14 cellular contexts compared by ENCODE assay signal in the genomic region with DNA sequence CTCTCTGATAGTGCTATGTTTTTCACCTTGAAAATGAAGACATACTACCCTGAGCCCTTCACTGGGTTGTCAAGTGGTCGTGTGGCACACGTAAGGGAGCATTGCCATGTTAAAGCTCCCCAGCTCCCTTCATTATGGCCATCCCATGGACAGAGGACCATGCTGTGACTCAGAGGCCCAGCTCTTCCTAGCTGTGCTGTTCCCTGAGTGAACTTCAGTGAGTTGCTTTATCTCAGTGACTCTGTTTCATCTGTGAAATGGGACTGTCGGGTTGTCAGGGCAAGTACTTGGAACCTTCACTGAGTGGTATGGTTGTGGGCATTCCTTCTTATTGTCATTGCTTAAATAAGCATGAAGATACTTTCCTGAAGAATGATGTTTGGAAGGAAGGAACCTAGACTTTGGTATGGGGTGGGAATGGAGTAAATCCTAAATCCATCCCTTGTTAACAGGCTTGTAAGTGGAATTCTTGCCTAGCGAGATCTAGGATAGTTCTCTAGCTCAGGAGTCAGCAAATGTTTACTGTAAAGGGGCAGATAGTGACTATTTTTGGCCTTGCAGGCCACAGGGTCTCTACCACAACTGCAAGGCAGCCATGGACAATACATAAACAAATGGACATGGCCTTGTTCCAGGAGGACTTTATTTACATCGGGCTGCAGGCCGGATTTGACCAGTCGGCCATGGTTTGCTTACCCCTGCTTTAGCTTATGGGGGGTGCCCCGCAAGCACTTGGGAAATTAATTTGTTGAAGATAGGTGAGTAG.
A peak's percentile ranks its signal among the peaks of the same experiment; 100 is the strongest.
DNase-seq lines count a peak whose midpoint lies in the region; ATAC-seq and TF ChIP-seq lines count a peak whose summit lies in the region.
"Had no signal": no experiment of that assay in that cellular context is flagged by ENCODE, and none has a peak within 500 bp of the region (broad histone marks: within the 10 kb centered on the region; RNA-seq: fewer than 3 reads in every experiment).

No MANE protein-coding gene starts in this region.

- H3K36me3 ChIP-seq in GM23248 (ENCODE audit: low read depth) (no peaks in the 10 kb centered on the region), mucosa of rectum (ENCODE audit: control insufficient read depth in 2 of 2, insufficient read depth in 2 of 2, low read length in 2 of 2) (no peaks in the 10 kb centered on the region), stomach (no peaks in the 10 kb centered on the region), colonic mucosa (no peaks in the 10 kb centered on the region)

- H3K9me2 ChIP-seq in GM23248 (ENCODE audit: insufficient read depth): no peaks in the 10 kb centered on the region

- peaks cover 89% of the 10 kb centered on the region for H3K4me1 Mint-ChIP-seq in activated B cell treated with CpG ODN at 0.5 μM for 24 hours

- TF ChIP-seq CTCF in activated B cell treated with CpG ODN at 0.5 μM for 24 hours (IDR thresholded peaks at IDR 0.05) (no peak), stomach (IDR thresholded peaks at IDR 0.05) (no peak), colonic mucosa (IDR thresholded peaks at IDR 0.05) (no peak)

- no peak for TF ChIP-seq EP300 in stomach (IDR thresholded peaks at IDR 0.05)

- H3K4me3 ChIP-seq in GM23248 (no peak overlapping the region), mucosa of rectum (ENCODE audit: low read length in 2 of 2) (no peak overlapping the region), stomach (no peak overlapping the region), colonic mucosa (no peak overlapping the region)

- H3K9me3 ChIP-seq in GM23248 (ENCODE audit: low read depth) (no peaks in the 10 kb centered on the region), mucosa of rectum (ENCODE audit: control insufficient read depth in 2 of 2, low read length in 2 of 2) (no peaks in the 10 kb centered on the region), stomach (no peaks in the 10 kb centered on the region), colonic mucosa (no peaks in the 10 kb centered on the region)

- peak overlapping the region; percentile 33 for H3K4me2 ChIP-seq in GM23248 (ENCODE audit: unreplicated experiment)

- DNase-seq in GM23248 (no peak), activated B cell treated with CpG ODN at 0.5 μM for 24 hours (no peak), stomach (no peak), HPDE6-E6E7 (ENCODE audit: extremely low spot score) (no peak), colonic mucosa (no peak)
- DNase-seq in activated CD4-positive, alpha-beta T cell treated with anti-CD3 and anti-CD28 coated beads, Interleukin-2, amount 50 U/mL, for 4 hours: no peak
- DNase-seq: activated CD8-positive, alpha-beta memory T cell treated with anti-CD3 and anti-CD28 coated beads, Interleukin-2, amount 10 ng/mL, durations not matched to agents 7 days and 5 days; kidney glomerular epithelial cell; NCI-H1436; NCI-H510A treated with DMSO at 0.1 percent for 48 hours; RPMI8226 had no signal

- WGBS in GM23248 (ENCODE audit: low coverage in 1 of 2, low lambda C conversion rate in 2 of 2, missing lambda C conversion rate in 2 of 2), 2 experiments: 96% methylated on average over 8 of the region's 8 CpGs
- WGBS in stomach, 5 donors: 58 to 89% (median 64%) methylated on average over 5 to 8 of the region's 8 CpGs

- H3K4me1 ChIP-seq in GM23248 (ENCODE audit: insufficient read depth): peaks cover 55% of the 10 kb centered on the region
- peaks cover 3 to 21% of the 10 kb centered on the region in 2 donors for H3K4me1 ChIP-seq in mucosa of rectum (ENCODE audit: control insufficient read depth in 2 of 2, insufficient read depth in 2 of 2, low read length in 2 of 2)
- peaks cover 60 to 97% (median 81%) of the 10 kb centered on the region in 4 donors for H3K4me1 ChIP-seq in stomach
- H3K4me1 ChIP-seq in colonic mucosa: no peaks in the 10 kb centered on the region

- ATAC-seq in activated B cell treated with CpG ODN at 0.5 μM for 24 hours (ENCODE audit: low read depth): no peak
- ATAC-seq in HG03469 (IDR thresholded peaks at IDR 0.05; ENCODE audit: unreplicated experiment): no peak
- ATAC-seq: activated CD8-positive, alpha-beta memory T cell treated with anti-CD3 and anti-CD28 coated beads, Interleukin-2, amount 10 ng/mL, durations not matched to agents 7 days and 5 days; activated naive CD4-positive, alpha-beta T cell treated with anti-CD3 and anti-CD28 coated beads, Interleukin-2, amount 50 U/mL, for 72 hours had no signal

- no peaks in the 10 kb centered on the region for H3K27me3 Mint-ChIP-seq in activated B cell treated with CpG ODN at 0.5 μM for 24 hours
- H3K27me3 Mint-ChIP-seq: activated CD8-positive, alpha-beta memory T cell treated with anti-CD3 and anti-CD28 coated beads, Interleukin-2, amount 10 ng/mL, durations not matched to agents 7 days and 5 days had no signal

- peaks cover 46% of the 10 kb centered on the region for H3F3A ChIP-seq in GM23248 (ENCODE audit: insufficient read depth)

- H3K27ac ChIP-seq in GM23248 (peak overlapping the region; percentile 55), mucosa of rectum (ENCODE audit: low read depth in 2 of 2, low read length in 2 of 2) (peak overlapping the region; percentile 59 to 64), stomach (peak overlapping the region; percentile 41 to 88 (median 82)), colonic mucosa (no peak overlapping the region)

- intact Hi-C loops in activated B cell treated with CpG ODN at 0.5 μM for 24 hours (cut with micrococcal nuclease) (loop anchor here (5.0 kb wide), 1 partner anchor 242 kb away; no protein-coding TSS in a partner anchor), stomach (cut with DNase I; ENCODE audit: low total_unique reads) (no loop called here), colonic mucosa (cut with DNase I) (loop anchor here (10.0 kb wide), 1 partner anchor 605 kb away; no protein-coding TSS in a partner anchor)

- H3K27ac Mint-ChIP-seq in activated B cell treated with CpG ODN at 0.5 μM for 24 hours: peak overlapping the region; percentile 98
- H3K27ac Mint-ChIP-seq: activated CD8-positive, alpha-beta memory T cell treated with anti-CD3 and anti-CD28 coated beads, Interleukin-2, amount 10 ng/mL, durations not matched to agents 7 days and 5 days had no signal

- in situ Hi-C loops in GM23248 (cut with MboI): no loop called here

- no peak overlapping the region for H2AFZ ChIP-seq in GM23248

- TF ChIP-seq POLR2A in stomach (IDR thresholded peaks at IDR 0.05): no peak

- POLR2A ChIA-PET in activated B cell treated with CpG ODN at 0.5 μM for 24 hours (lab: Charles Lee): interaction anchor here (0.8 to 18.7 kb wide), 9 partner anchors 9 to 307 kb away, joined by 3 to 585 read pairs (median 31); a partner anchor contains a TSS

- H3K4me3 Mint-ChIP-seq in activated B cell treated with CpG ODN at 0.5 μM for 24 hours: no peak overlapping the region
- H3K4me3 Mint-ChIP-seq: activated CD8-positive, alpha-beta memory T cell treated with anti-CD3 and anti-CD28 coated beads, Interleukin-2, amount 10 ng/mL, durations not matched to agents 7 days and 5 days had no signal

- peak overlapping the region; percentile 49; the same call in 1 of the 2 replicates for H3K9ac ChIP-seq in GM23248
- H3K9ac ChIP-seq in mucosa of rectum (ENCODE audit: low read depth in 1 of 2, low read length in 2 of 2): peak overlapping the region in 1 of 2 donors; percentile 10
- H3K9ac ChIP-seq in colonic mucosa (ENCODE audit: low read depth in 2 of 2, low read length in 2 of 2): no peak overlapping the region

- no peaks in the 10 kb centered on the region for H3K36me3 Mint-ChIP-seq in activated B cell treated with CpG ODN at 0.5 μM for 24 hours (ENCODE audit: low read depth)
- H3K36me3 Mint-ChIP-seq: activated CD8-positive, alpha-beta memory T cell treated with anti-CD3 and anti-CD28 coated beads, Interleukin-2, amount 10 ng/mL, durations not matched to agents 7 days and 5 days; activated naive CD4-positive, alpha-beta T cell treated with anti-CD3 and anti-CD28 coated beads, Interleukin-2, amount 50 U/mL, for 72 hours had no signal

- H3K27me3 ChIP-seq in GM23248 (replicated peaks; ENCODE audit: insufficient read depth) (no peaks in the 10 kb centered on the region), mucosa of rectum (ENCODE audit: control insufficient read depth in 2 of 2, insufficient read depth in 2 of 2, low read length in 2 of 2) (no peaks in the 10 kb centered on the region), stomach (no peaks in the 10 kb centered on the region), colonic mucosa (no peaks in the 10 kb centered on the region)

- no peaks in the 10 kb centered on the region for H3K9me3 Mint-ChIP-seq in activated B cell treated with CpG ODN at 0.5 μM for 24 hours
- H3K9me3 Mint-ChIP-seq: activated naive CD4-positive, alpha-beta T cell treated with anti-CD3 and anti-CD28 coated beads, Interleukin-2, amount 50 U/mL, for 72 hours had no signal

- no peaks in the 10 kb centered on the region for H4K20me1 ChIP-seq in GM23248 (ENCODE audit: insufficient read depth)

- no peaks in the 10 kb centered on the region for H3K79me2 ChIP-seq in GM23248 (ENCODE audit: insufficient read depth)

- CTCF ChIA-PET in activated B cell treated with CpG ODN at 0.5 μM for 24 hours (lab: Charles Lee): no interaction called here
